1 cellular context compared by ENCODE assay signal in the genomic region with DNA sequence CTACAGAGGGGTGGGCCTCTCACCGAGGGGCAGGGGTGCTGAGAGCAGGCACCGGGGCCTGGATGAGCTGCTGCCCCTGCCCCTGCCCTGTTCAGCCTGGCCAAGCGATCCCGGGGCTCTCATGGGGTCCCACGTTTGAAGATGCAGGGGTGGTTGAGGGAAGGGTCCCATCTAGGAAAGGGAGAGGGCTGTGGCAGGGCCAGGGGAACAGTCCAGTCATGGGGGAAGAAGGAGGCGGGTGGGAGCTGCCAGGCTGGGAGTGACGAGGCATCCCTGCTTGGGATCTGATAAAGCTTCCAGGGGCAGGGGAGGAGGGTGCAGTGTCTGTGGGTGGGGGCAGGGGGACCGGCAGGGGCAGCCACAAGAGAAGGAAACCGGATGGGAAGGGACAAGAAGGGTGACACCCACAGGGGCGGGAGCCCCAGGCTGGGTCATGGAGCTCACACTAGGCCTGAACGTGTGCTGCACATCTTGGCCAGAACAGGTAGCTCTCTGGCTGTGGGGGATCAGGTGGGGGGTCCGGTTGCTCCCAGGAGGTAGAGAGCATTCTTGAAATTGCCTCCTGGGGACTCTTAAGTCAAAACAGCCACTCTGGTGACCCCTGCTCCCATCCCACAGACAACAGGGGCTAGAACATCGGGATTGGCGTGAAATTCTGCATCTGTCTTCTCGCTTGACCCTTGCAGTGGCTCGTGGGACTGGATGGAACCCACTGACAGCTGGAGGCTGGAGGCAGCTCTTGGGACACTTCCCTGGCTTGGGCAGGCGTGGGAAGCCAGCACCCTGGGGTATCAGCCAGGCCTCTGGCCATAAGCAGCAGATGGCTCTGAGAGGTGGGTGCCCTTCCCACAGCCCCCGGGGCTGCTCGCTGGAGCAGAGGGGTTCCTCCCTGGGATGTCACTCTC.
TF ChIP-seq lines count a peak whose summit lies in the region.

No MANE protein-coding gene starts in this region.

TF ChIP-seq in K562, 482 proteins besides CTCF, POLR2A, EP300 and RAD21 (continued from another document and continues in another):
- TF ChIP-seq, protein P1, sequence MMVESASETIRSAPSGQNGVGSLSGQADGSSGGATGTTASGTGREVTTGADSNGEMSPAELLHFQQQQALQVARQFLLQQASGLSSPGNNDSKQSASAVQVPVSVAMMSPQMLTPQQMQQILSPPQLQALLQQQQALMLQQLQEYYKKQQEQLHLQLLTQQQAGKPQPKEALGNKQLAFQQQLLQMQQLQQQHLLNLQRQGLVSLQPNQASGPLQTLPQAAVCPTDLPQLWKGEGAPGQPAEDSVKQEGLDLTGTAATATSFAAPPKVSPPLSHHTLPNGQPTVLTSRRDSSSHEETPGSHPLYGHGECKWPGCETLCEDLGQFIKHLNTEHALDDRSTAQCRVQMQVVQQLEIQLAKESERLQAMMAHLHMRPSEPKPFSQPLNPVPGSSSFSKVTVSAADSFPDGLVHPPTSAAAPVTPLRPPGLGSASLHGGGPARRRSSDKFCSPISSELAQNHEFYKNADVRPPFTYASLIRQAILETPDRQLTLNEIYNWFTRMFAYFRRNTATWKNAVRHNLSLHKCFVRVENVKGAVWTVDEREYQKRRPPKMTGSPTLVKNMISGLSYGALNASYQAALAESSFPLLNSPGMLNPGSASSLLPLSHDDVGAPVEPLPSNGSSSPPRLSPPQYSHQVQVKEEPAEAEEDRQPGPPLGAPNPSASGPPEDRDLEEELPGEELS (CRISPR knock-in tag; IDR thresholded peaks at IDR 0.05; ENCODE audit: borderline replicate concordance), result no peak
- TF ChIP-seq TAF7 (tag; IDR thresholded peaks at IDR 0.05), result no peak
- TF ChIP-seq, protein P2, sequence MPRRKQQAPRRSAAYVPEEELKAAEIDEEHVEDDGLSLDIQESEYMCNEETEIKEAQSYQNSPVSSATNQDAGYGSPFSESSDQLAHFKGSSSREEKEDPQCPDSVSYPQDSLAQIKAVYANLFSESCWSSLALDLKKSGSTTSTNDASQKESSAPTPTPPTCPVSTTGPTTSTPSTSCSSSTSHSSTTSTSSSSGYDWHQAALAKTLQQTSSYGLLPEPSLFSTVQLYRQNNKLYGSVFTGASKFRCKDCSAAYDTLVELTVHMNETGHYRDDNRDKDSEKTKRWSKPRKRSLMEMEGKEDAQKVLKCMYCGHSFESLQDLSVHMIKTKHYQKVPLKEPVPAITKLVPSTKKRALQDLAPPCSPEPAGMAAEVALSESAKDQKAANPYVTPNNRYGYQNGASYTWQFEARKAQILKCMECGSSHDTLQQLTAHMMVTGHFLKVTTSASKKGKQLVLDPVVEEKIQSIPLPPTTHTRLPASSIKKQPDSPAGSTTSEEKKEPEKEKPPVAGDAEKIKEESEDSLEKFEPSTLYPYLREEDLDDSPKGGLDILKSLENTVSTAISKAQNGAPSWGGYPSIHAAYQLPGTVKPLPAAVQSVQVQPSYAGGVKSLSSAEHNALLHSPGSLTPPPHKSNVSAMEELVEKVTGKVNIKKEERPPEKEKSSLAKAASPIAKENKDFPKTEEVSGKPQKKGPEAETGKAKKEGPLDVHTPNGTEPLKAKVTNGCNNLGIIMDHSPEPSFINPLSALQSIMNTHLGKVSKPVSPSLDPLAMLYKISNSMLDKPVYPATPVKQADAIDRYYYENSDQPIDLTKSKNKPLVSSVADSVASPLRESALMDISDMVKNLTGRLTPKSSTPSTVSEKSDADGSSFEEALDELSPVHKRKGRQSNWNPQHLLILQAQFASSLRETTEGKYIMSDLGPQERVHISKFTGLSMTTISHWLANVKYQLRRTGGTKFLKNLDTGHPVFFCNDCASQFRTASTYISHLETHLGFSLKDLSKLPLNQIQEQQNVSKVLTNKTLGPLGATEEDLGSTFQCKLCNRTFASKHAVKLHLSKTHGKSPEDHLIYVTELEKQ (CRISPR knock-in tag; IDR thresholded peaks at IDR 0.05), result 0 out of 2 replicates have a peak, but pooled peaks have one; percentile 32
- TF ChIP-seq PTTG1 (tag; IDR thresholded peaks at IDR 0.05; ENCODE audit: low read depth), result no peak
- 0 out of 2 replicates have a peak, but pooled peaks have one; percentile 49 for TF ChIP-seq SMAD4 (CRISPR knock-in tag; conservative IDR thresholded peaks at IDR 0.05)
- TF ChIP-seq SAFB (IDR thresholded peaks at IDR 0.05; ENCODE audit: borderline replicate concordance, low read depth, low read length), result no peak
- no peak for TF ChIP-seq KDM2B (CRISPR knock-in tag; IDR thresholded peaks at IDR 0.05)
- no peak for TF ChIP-seq DACH1 (IDR thresholded peaks at IDR 0.05; ENCODE audit: partially characterized antibody)
- TF ChIP-seq, protein P3, sequence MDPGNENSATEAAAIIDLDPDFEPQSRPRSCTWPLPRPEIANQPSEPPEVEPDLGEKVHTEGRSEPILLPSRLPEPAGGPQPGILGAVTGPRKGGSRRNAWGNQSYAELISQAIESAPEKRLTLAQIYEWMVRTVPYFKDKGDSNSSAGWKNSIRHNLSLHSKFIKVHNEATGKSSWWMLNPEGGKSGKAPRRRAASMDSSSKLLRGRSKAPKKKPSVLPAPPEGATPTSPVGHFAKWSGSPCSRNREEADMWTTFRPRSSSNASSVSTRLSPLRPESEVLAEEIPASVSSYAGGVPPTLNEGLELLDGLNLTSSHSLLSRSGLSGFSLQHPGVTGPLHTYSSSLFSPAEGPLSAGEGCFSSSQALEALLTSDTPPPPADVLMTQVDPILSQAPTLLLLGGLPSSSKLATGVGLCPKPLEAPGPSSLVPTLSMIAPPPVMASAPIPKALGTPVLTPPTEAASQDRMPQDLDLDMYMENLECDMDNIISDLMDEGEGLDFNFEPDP (CRISPR knock-in tag; IDR thresholded peaks at IDR 0.05), result no peak
- TF ChIP-seq NFIC (IDR thresholded peaks at IDR 0.05), result peak; percentile 50
- TF ChIP-seq, protein P4, sequence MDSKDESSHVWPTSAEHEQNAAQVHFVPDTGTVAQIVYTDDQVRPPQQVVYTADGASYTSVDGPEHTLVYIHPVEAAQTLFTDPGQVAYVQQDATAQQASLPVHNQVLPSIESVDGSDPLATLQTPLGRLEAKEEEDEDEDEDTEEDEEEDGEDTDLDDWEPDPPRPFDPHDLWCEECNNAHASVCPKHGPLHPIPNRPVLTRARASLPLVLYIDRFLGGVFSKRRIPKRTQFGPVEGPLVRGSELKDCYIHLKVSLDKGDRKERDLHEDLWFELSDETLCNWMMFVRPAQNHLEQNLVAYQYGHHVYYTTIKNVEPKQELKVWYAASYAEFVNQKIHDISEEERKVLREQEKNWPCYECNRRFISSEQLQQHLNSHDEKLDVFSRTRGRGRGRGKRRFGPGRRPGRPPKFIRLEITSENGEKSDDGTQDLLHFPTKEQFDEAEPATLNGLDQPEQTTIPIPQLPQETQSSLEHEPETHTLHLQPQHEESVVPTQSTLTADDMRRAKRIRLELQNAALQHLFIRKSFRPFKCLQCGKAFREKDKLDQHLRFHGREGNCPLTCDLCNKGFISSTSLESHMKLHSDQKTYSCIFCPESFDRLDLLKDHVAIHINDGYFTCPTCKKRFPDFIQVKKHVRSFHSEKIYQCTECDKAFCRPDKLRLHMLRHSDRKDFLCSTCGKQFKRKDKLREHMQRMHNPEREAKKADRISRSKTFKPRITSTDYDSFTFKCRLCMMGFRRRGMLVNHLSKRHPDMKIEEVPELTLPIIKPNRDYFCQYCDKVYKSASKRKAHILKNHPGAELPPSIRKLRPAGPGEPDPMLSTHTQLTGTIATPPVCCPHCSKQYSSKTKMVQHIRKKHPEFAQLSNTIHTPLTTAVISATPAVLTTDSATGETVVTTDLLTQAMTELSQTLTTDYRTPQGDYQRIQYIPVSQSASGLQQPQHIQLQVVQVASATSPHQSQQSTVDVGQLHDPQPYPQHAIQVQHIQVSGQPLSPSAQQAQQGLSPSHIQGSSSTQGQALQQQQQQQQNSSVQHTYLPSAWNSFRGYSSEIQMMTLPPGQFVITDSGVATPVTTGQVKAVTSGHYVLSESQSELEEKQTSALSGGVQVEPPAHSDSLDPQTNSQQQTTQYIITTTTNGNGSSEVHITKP (IDR thresholded peaks at IDR 0.05; ENCODE audit: partially characterized antibody), result peak; percentile 42
- TF ChIP-seq ZNF347 (CRISPR knock-in tag; IDR thresholded peaks at IDR 0.05; ENCODE audit: low read depth), result no peak
- peak; percentile 80 for TF ChIP-seq LEF1 (IDR thresholded peaks at IDR 0.05)
- TF ChIP-seq ZBTB1 (CRISPR knock-in tag; IDR thresholded peaks at IDR 0.05; ENCODE audit: borderline replicate concordance, low read depth), result no peak
- TF ChIP-seq TEAD4 (IDR thresholded peaks at IDR 0.05; ENCODE audit: low read length), result 0 out of 2 replicates have a peak, but pooled peaks have one; percentile 8
- no peak for TF ChIP-seq TEAD4 (CRISPR knock-in tag; IDR thresholded peaks at IDR 0.05; ENCODE audit: borderline replicate concordance)
- TF ChIP-seq, protein P5, sequence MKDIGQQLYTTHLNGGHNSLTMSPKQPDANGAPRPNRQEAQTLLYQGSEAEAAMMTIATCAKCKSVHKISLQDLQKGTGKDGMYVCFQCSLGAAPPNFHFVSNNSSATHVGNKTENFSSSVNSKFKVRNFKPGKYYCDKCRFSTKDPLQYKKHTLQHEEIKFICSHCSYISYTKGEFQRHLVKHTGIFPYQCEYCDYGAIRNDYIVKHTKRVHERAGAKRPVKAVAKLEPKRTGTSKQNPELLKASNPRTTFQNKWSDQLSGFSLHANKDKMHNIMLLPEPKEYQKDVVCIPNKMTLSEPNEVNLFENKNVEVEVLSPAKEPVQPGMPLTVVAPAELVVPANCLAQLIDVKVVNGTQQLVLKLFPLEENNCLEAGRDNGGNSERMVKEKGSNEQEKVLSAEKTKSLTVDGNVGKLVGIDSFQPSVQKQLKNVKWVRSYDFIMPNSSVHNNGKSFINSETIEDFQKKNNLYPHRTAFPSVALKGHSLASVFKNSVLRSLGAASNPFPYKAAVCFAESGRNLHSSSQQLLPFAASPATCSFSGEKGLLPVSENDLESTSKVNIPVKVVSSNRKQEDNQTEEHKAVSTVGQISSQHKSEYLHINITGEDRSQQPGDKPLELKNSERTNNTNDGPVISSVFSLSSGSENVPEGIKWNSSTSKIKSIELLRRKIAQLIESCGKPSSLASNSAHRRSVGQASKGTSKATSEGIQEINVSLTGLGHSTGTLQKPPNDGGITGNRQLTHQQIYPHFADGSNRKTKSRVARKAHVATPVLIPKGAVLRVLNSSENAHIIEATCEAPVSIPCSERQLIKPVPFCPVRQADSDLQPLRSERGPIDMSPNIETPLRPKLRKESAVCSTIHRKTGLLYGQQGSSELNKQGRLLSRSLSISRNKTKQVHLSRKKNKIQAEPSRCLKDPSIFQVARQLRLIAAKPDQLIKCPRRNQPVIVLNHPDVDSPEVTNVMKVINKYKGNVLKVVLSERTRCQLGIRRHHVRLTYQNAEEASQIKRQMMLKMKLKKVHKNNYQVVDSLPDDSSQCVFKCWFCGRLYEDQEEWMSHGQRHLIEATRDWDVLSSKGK (CRISPR knock-in tag; IDR thresholded peaks at IDR 0.05), result no peak
- TF ChIP-seq ZNF23 (CRISPR knock-in tag; IDR thresholded peaks at IDR 0.05), result no peak
- TF ChIP-seq PHB (CRISPR knock-in tag; IDR thresholded peaks at IDR 0.05), result no peak
- TF ChIP-seq PHF21A (IDR thresholded peaks at IDR 0.05; ENCODE audit: borderline replicate concordance, low read depth), result no peak
- TF ChIP-seq RBFOX2 (IDR thresholded peaks at IDR 0.05; ENCODE audit: low read depth, low read length), result peak; percentile 59; the same call in 1 of the 2 replicates
- no peak for TF ChIP-seq ZNF184 (CRISPR knock-in tag; IDR thresholded peaks at IDR 0.05)
- no peak for TF ChIP-seq ZNF165 (CRISPR knock-in tag; IDR thresholded peaks at IDR 0.05; ENCODE audit: borderline replicate concordance)
- no peak for TF ChIP-seq COPS2 (conservative IDR thresholded peaks at IDR 0.05)
- TF ChIP-seq, protein P6, sequence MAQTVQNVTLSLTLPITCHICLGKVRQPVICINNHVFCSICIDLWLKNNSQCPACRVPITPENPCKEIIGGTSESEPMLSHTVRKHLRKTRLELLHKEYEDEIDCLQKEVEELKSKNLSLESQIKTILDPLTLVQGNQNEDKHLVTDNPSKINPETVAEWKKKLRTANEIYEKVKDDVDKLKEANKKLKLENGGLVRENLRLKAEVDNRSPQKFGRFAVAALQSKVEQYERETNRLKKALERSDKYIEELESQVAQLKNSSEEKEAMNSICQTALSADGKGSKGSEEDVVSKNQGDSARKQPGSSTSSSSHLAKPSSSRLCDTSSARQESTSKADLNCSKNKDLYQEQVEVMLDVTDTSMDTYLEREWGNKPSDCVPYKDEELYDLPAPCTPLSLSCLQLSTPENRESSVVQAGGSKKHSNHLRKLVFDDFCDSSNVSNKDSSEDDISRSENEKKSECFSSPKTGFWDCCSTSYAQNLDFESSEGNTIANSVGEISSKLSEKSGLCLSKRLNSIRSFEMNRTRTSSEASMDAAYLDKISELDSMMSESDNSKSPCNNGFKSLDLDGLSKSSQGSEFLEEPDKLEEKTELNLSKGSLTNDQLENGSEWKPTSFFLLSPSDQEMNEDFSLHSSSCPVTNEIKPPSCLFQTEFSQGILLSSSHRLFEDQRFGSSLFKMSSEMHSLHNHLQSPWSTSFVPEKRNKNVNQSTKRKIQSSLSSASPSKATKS (CRISPR knock-in tag; IDR thresholded peaks at IDR 0.05), result no peak
- no peak for TF ChIP-seq MCM5 (IDR thresholded peaks at IDR 0.05; ENCODE audit: low read depth)
- TF ChIP-seq YY1 (IDR thresholded peaks at IDR 0.05; ENCODE audit: borderline replicate concordance in 1 of 3, control insufficient read depth in 1 of 3, extremely low read depth in 1 of 3, insufficient read depth in 3 of 3, insufficient read length in 1 of 3, insufficient replicate concordance in 2 of 3, low read depth in 1 of 3, low read length in 2 of 3), result no peak
- TF ChIP-seq, protein P7, sequence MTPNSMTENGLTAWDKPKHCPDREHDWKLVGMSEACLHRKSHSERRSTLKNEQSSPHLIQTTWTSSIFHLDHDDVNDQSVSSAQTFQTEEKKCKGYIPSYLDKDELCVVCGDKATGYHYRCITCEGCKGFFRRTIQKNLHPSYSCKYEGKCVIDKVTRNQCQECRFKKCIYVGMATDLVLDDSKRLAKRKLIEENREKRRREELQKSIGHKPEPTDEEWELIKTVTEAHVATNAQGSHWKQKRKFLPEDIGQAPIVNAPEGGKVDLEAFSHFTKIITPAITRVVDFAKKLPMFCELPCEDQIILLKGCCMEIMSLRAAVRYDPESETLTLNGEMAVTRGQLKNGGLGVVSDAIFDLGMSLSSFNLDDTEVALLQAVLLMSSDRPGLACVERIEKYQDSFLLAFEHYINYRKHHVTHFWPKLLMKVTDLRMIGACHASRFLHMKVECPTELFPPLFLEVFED (CRISPR knock-in tag; conservative IDR thresholded peaks at IDR 0.05), result no peak
- TF ChIP-seq, protein P8, sequence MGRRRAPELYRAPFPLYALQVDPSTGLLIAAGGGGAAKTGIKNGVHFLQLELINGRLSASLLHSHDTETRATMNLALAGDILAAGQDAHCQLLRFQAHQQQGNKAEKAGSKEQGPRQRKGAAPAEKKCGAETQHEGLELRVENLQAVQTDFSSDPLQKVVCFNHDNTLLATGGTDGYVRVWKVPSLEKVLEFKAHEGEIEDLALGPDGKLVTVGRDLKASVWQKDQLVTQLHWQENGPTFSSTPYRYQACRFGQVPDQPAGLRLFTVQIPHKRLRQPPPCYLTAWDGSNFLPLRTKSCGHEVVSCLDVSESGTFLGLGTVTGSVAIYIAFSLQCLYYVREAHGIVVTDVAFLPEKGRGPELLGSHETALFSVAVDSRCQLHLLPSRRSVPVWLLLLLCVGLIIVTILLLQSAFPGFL (CRISPR knock-in tag; IDR thresholded peaks at IDR 0.05), result no peak
- no peak for TF ChIP-seq POLR2AphosphoS2 (IDR thresholded peaks at IDR 0.05; ENCODE audit: low read length)
- TF ChIP-seq U2AF2 (optimal IDR thresholded peaks at IDR 0.05; ENCODE audit: low read depth, low read length), result no peak
- TF ChIP-seq HDGF (IDR thresholded peaks at IDR 0.05), result peak; percentile 67; the same call in 1 of the 2 replicates
- TF ChIP-seq BHLHE40 (IDR thresholded peaks at IDR 0.05; ENCODE audit: low read length), result peak; percentile 44; the same call in 1 of the 2 replicates
- TF ChIP-seq NR4A1 (CRISPR knock-in tag; IDR thresholded peaks at IDR 0.05), result no peak
- TF ChIP-seq NR4A1 (tag; IDR thresholded peaks at IDR 0.05), result no peak
